29 cellular contexts compared by ENCODE assay signal in genomic region chr15:83123529-83123928, GRCh38. TPM values are rescaled to one million over a fixed set of nuclear protein-coding genes. Genes with fewer than 3 reads are reported as not detected.
"Had no signal": no experiment of that assay in that cellular context is flagged by ENCODE, and none has a peak within 500 bp of the region (broad histone marks: within the 10 kb centered on the region; RNA-seq: fewer than 3 reads in every experiment).

No MANE protein-coding gene starts in this region.

- H3K4me2 ChIP-seq: smooth muscle cell had no signal

- H3K9me3 ChIP-seq: esophagus squamous epithelium, heart right ventricle, neutrophil, right atrium auricular region, testis, tibial artery had no signal

- H3K27ac Mint-ChIP-seq: effector memory CD8-positive, alpha-beta T cell; memory B cell; natural killer cell; progenitor cell of endocrine pancreas; stimulated activated effector memory CD8-positive, alpha-beta T cell treated with anti-CD3 and anti-CD28 coated beads, Interleukin-12 subunit alpha, Interleukin-12 subunit beta, amount 100 ng/mL, for 72 hours; type B pancreatic cell had no signal

- H3K27ac ChIP-seq: esophagus squamous epithelium, heart right ventricle, neutrophil, parathyroid adenoma, right atrium auricular region, testis, tibial artery had no signal

- H3K4me1 ChIP-seq: esophagus squamous epithelium, parathyroid adenoma, right atrium auricular region, testis, tibial artery had no signal

- ATAC-seq: effector memory CD8-positive, alpha-beta T cell; heart right ventricle; natural killer cell; sciatic nerve; stimulated activated effector memory CD8-positive, alpha-beta T cell treated with anti-CD3 and anti-CD28 coated beads, Interleukin-12 subunit alpha, Interleukin-12 subunit beta, amount 100 ng/mL, for 72 hours; stimulated activated naive CD8-positive, alpha-beta T cell treated with anti-CD3 and anti-CD28 coated beads, Interleukin-15, Interleukin-2, amounts not matched to agents 100 U/mL and 50 U/mL, for 24 hours had no signal

- H3K27me3 Mint-ChIP-seq: memory B cell, progenitor cell of endocrine pancreas, type B pancreatic cell had no signal

- H2AFZ ChIP-seq: parathyroid adenoma had no signal

- H3K4me3 Mint-ChIP-seq: effector memory CD8-positive, alpha-beta T cell; memory B cell; natural killer cell; neural crest cell; stimulated activated effector memory CD8-positive, alpha-beta T cell treated with anti-CD3 and anti-CD28 coated beads, Interleukin-12 subunit alpha, Interleukin-12 subunit beta, amount 100 ng/mL, for 72 hours; type B pancreatic cell had no signal

- H3K9me3 Mint-ChIP-seq: effector memory CD8-positive, alpha-beta T cell; memory B cell; natural killer cell; neural crest cell; stimulated activated effector memory CD8-positive, alpha-beta T cell treated with anti-CD3 and anti-CD28 coated beads, Interleukin-12 subunit alpha, Interleukin-12 subunit beta, amount 100 ng/mL, for 72 hours; type B pancreatic cell had no signal

- H3K36me3 Mint-ChIP-seq: memory B cell, type B pancreatic cell had no signal

- DNase-seq: cortex of kidney; effector memory CD8-positive, alpha-beta T cell; erythroblast; esophagus squamous epithelium; foreskin melanocyte; glutamatergic neuron; heart right ventricle; hippocampal formation; islet precursor cell; kidney glomerular epithelial cell; natural killer cell; stimulated activated CD4-positive, alpha-beta T cell treated with anti-CD3 and anti-CD28 coated beads, Interleukin-12 subunit alpha, Interleukin-12 subunit beta, amount 100 ng/mL, for 4 hours; stimulated activated CD4-positive, alpha-beta T cell treated with anti-CD3 and anti-CD28 coated beads, Interleukin-1b, Interleukin-23, amount 100 ng/mL, for 48 hours; stimulated activated CD4-positive, alpha-beta T cell treated with anti-CD3 and anti-CD28 coated beads, Interleukin-4, amount 100 ng/mL, for 1 hour; stimulated activated naive CD8-positive, alpha-beta T cell treated with anti-CD3 and anti-CD28 coated beads, Interleukin-15, Interleukin-2, amounts not matched to agents 100 U/mL and 50 U/mL, for 24 hours; substantia nigra; testis; tibial artery had no signal

- H3K36me3 ChIP-seq: esophagus squamous epithelium, tibial artery had no signal

- H3K4me1 Mint-ChIP-seq: memory B cell; natural killer cell; neural crest cell; stimulated activated effector memory CD8-positive, alpha-beta T cell treated with anti-CD3 and anti-CD28 coated beads, Interleukin-12 subunit alpha, Interleukin-12 subunit beta, amount 100 ng/mL, for 72 hours had no signal

- H3K9ac ChIP-seq: parathyroid adenoma had no signal

- H3K4me3 ChIP-seq: esophagus squamous epithelium, heart right ventricle, lung, right atrium auricular region, smooth muscle cell, testis, tibial artery had no signal

- H3K79me2 ChIP-seq: parathyroid adenoma had no signal

- H3K27me3 ChIP-seq: esophagus squamous epithelium, heart right ventricle, neutrophil, right atrium auricular region, testis, tibial artery had no signal

RNA-seq across cellular contexts. Expression of gene TM6SF1, which starts 16.1 kb away (rescaled TPM):
- total RNA-seq: progenitor cell of endocrine pancreas had no signal
- polyA plus RNA-seq: smooth muscle cell had no signal
